Comparison of ENCODE assay signal across 1 cellular context in genomic region chr19:16495982-16496612, GRCh38.
TF ChIP-seq lines count a peak whose summit lies in the region.

C19orf44 (plus strand) TSS chr19:16496394; CDS start chr19:16500793, 4,399 bp downstream.
CALR3 (minus strand) TSS chr19:16496167; CDS start chr19:16496129, 38 bp downstream.

TF ChIP-seq in HepG2, 621 proteins besides CTCF, POLR2A, EP300 and RAD21 (continued from another document and continues in another):
- TF ChIP-seq, protein P1, sequence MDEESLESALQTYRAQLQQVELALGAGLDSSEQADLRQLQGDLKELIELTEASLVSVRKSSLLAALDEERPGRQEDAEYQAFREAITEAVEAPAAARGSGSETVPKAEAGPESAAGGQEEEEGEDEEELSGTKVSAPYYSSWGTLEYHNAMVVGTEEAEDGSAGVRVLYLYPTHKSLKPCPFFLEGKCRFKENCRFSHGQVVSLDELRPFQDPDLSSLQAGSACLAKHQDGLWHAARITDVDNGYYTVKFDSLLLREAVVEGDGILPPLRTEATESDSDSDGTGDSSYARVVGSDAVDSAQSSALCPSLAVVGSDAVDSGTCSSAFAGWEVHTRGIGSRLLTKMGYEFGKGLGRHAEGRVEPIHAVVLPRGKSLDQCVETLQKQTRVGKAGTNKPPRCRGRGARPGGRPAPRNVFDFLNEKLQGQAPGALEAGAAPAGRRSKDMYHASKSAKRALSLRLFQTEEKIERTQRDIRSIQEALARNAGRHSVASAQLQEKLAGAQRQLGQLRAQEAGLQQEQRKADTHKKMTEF (CRISPR knock-in tag; IDR thresholded peaks at IDR 0.05): peak; percentile 82
- TF ChIP-seq NFAT5 (CRISPR knock-in tag; IDR thresholded peaks at IDR 0.05) (no peak), CCDC6 (CRISPR knock-in tag; IDR thresholded peaks at IDR 0.05) (0 out of 2 replicates have a peak, but pooled peaks have one; percentile 4), SIX1 (CRISPR knock-in tag; IDR thresholded peaks at IDR 0.05; ENCODE audit: borderline replicate concordance) (no peak), BCL6 (CRISPR knock-in tag; IDR thresholded peaks at IDR 0.05) (no peak), ZNF563 (CRISPR knock-in tag; IDR thresholded peaks at IDR 0.05) (peak; percentile 45; the same call in 1 of the 2 replicates), RBFOX2 (IDR thresholded peaks at IDR 0.05; ENCODE audit: low read depth, low read length) (peak; percentile 70), ZNF121 (CRISPR knock-in tag; IDR thresholded peaks at IDR 0.05) (peak; percentile 52; the same call in 1 of the 2 replicates), POGZ (CRISPR knock-in tag; IDR thresholded peaks at IDR 0.05) (peak; percentile 77), MIER3 (CRISPR knock-in tag; IDR thresholded peaks at IDR 0.05; ENCODE audit: borderline replicate concordance) (peak; percentile 72; the same call in 1 of the 2 replicates), ZNF83 (CRISPR knock-in tag; IDR thresholded peaks at IDR 0.05; ENCODE audit: borderline replicate concordance) (no peak), ZNF7 (CRISPR knock-in tag; IDR thresholded peaks at IDR 0.05) (no peak), THAP11 (CRISPR knock-in tag; IDR thresholded peaks at IDR 0.05) (peak; percentile 99), ISL2 (CRISPR knock-in tag; IDR thresholded peaks at IDR 0.05) (peak; percentile 41; the same call in 1 of the 2 replicates), ARID5B (CRISPR knock-in tag; IDR thresholded peaks at IDR 0.05) (peak; percentile 23; the same call in 1 of the 2 replicates), RNF2 (conservative IDR thresholded peaks at IDR 0.05; ENCODE audit: low read depth) (no peak), RFX1 (IDR thresholded peaks at IDR 0.05) (peak; percentile 97), ZNF768 (CRISPR knock-in tag; IDR thresholded peaks at IDR 0.05) (no peak), PATZ1 (CRISPR knock-in tag; IDR thresholded peaks at IDR 0.05) (peak; percentile 90), SP1 (IDR thresholded peaks at IDR 0.05) (no peak), SP1 (CRISPR knock-in tag; IDR thresholded peaks at IDR 0.05) (peak; percentile 94), ZBED4 (CRISPR knock-in tag; IDR thresholded peaks at IDR 0.05; ENCODE audit: borderline replicate concordance) (peak; percentile 78; the same call in 1 of the 2 replicates), SOX5 (CRISPR knock-in tag; IDR thresholded peaks at IDR 0.05; ENCODE audit: borderline replicate concordance) (peak; percentile 43; the same call in 1 of the 2 replicates), ZNF136 (CRISPR knock-in tag; IDR thresholded peaks at IDR 0.05; ENCODE audit: low read depth) (no peak), FOSL1 (CRISPR knock-in tag; IDR thresholded peaks at IDR 0.05; ENCODE audit: borderline replicate concordance) (no peak), TSC22D2 (CRISPR knock-in tag; IDR thresholded peaks at IDR 0.05; ENCODE audit: borderline replicate concordance) (peak; percentile 43; the same call in 1 of the 2 replicates), ZNF567 (CRISPR knock-in tag; IDR thresholded peaks at IDR 0.05; ENCODE audit: borderline replicate concordance) (0 out of 2 replicates have a peak, but pooled peaks have one; percentile 19), E2F5 (CRISPR knock-in tag; conservative IDR thresholded peaks at IDR 0.05) (peak; percentile 46; the same call in 1 of the 2 replicates), CBFB (CRISPR knock-in tag; IDR thresholded peaks at IDR 0.05) (peak; percentile 69; the same call in 1 of the 2 replicates), ZNF792 (CRISPR knock-in tag; IDR thresholded peaks at IDR 0.05) (peak; percentile 47; the same call in 1 of the 2 replicates)
- TF ChIP-seq, protein P2, sequence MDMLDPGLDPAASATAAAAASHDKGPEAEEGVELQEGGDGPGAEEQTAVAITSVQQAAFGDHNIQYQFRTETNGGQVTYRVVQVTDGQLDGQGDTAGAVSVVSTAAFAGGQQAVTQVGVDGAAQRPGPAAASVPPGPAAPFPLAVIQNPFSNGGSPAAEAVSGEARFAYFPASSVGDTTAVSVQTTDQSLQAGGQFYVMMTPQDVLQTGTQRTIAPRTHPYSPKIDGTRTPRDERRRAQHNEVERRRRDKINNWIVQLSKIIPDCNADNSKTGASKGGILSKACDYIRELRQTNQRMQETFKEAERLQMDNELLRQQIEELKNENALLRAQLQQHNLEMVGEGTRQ (IDR thresholded peaks at IDR 0.05; ENCODE audit: low read depth, low read length): no peak
- TF ChIP-seq, protein P2 (CRISPR knock-in tag; IDR thresholded peaks at IDR 0.05; ENCODE audit: borderline replicate concordance): 0 out of 2 replicates have a peak, but pooled peaks have one; percentile 32
- TF ChIP-seq, protein P3, sequence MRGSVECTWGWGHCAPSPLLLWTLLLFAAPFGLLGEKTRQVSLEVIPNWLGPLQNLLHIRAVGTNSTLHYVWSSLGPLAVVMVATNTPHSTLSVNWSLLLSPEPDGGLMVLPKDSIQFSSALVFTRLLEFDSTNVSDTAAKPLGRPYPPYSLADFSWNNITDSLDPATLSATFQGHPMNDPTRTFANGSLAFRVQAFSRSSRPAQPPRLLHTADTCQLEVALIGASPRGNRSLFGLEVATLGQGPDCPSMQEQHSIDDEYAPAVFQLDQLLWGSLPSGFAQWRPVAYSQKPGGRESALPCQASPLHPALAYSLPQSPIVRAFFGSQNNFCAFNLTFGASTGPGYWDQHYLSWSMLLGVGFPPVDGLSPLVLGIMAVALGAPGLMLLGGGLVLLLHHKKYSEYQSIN (CRISPR knock-in tag; IDR thresholded peaks at IDR 0.05; ENCODE audit: borderline replicate concordance): no peak
